In the genomic region with DNA sequence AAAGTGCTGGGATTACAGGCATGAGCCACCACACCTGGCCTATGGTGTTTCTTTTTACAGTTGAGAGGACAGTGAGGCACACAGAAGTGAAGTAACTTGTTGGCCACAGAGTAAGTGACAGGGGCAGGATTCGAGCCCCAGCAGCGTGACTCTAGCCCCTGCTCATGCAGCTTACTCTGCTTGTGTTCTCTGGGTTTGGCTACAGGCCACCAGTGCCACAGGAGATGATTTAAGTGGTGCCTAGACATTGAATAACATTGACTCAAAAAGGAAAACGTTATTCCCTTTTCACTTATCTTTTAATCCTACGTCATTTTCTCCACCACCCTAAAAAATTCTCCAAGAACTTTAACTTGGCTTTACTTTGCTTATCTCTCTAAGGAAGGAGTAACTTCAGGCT, we compare ENCODE assay signal across 15 cellular contexts.
DNase-seq lines count a peak whose midpoint lies in the region; ATAC-seq and TF ChIP-seq lines count a peak whose summit lies in the region.
"Had no signal": no experiment of that assay in that cellular context is flagged by ENCODE, and none has a peak within 500 bp of the region (broad histone marks: within the 10 kb centered on the region; RNA-seq: fewer than 3 reads in every experiment).

No MANE protein-coding gene starts in this region.

- ATAC-seq in omental fat pad (ENCODE audit: low FRiP score) = peak; percentile 77
- ATAC-seq: mucosa of descending colon had no signal

- H3K4me1 ChIP-seq in fibroblast of lung (ENCODE audit: control insufficient read depth, extremely low read depth, insufficient read depth, low read length) = no peaks in the 10 kb centered on the region

- no peaks in the 10 kb centered on the region for H3K36me3 ChIP-seq in fibroblast of lung (ENCODE audit: control insufficient read depth, insufficient read depth, low read length)
- H3K36me3 ChIP-seq: upper lobe of left lung had no signal

- no peak overlapping the region for H3K4me2 ChIP-seq in fibroblast of lung (ENCODE audit: extremely low read depth, insufficient read depth, low read length)

- no peaks in the 10 kb centered on the region for H3K9me3 ChIP-seq in fibroblast of lung (ENCODE audit: control insufficient read depth, insufficient read depth, low read depth, low read length)
- H3K9me3 ChIP-seq: mucosa of descending colon, upper lobe of left lung had no signal

- H4K20me1 ChIP-seq in fibroblast of lung (ENCODE audit: control insufficient read depth, extremely low read depth, insufficient read depth, low read length) = no peaks in the 10 kb centered on the region

- CTCF ChIA-PET in RWPE1 (lab: Yijun Ruan, JAX) = no interaction called here

- no peak overlapping the region for H2AFZ ChIP-seq in fibroblast of lung (ENCODE audit: low read length)

- DNase-seq in EL = peak; percentile 78
- DNase-seq in RWPE1 (ENCODE audit: low spot score) = no peak
- peak; percentile 15 to 81 for DNase-seq in fibroblast of lung (ENCODE audit: low read depth in 2 of 2)
- DNase-seq in omental fat pad (ENCODE audit: low spot score) = no peak
- no peak for DNase-seq in NCI-H1694 treated with DMSO at 0.1 percent for 48 hours (lab: John Stamatoyannopoulos, UW)
- no peak for DNase-seq in NCI-H146 treated with DMSO at 0.1 percent for 48 hours (lab: John Stamatoyannopoulos, UW; ENCODE audit: unreplicated experiment)
- DNase-seq in hypothalamus (lab: John Stamatoyannopoulos, UW) = no peak
- no peak for DNase-seq in NCI-H2171 treated with DMSO at 0.1 percent for 48 hours (lab: John Stamatoyannopoulos, UW)
- DNase-seq: activated CD4-positive, alpha-beta T cell treated with anti-CD3 and anti-CD28 coated beads for 4 hours; activated naive CD8-positive, alpha-beta T cell treated with anti-CD3 and anti-CD28 coated beads, Interleukin-2, amount 10 ng/mL, durations not matched to agents 7 days and 5 days; activated T-cell treated with anti-CD3 and anti-CD28 coated beads for 4 hours; dorsolateral prefrontal cortex; mucosa of descending colon; posterior cingulate gyrus; upper lobe of left lung had no signal

- H3K9ac ChIP-seq in fibroblast of lung (ENCODE audit: insufficient read depth, low read length) = no peak overlapping the region

- TF ChIP-seq CTCF in RWPE1 (conservative IDR thresholded peaks at IDR 0.05; ENCODE audit: low read depth) = no peak
- TF ChIP-seq CTCF in fibroblast of lung (conservative IDR thresholded peaks at IDR 0.05 in 1 of 2, IDR thresholded peaks at IDR 0.05 in 1 of 2; ENCODE audit: low read depth in 1 of 2, low read length in 2 of 2) = no peak
- TF ChIP-seq CTCF in omental fat pad (IDR thresholded peaks at IDR 0.05) = no peak

- H3K27me3 ChIP-seq in fibroblast of lung (ENCODE audit: control insufficient read depth, insufficient read depth, low read length) = no peaks in the 10 kb centered on the region
- H3K27me3 ChIP-seq: dorsolateral prefrontal cortex, upper lobe of left lung had no signal

- H3K4me3 ChIP-seq in fibroblast of lung (replicated peaks in 1 of 4; ENCODE audit: control extremely low read depth in 1 of 4, insufficient read depth in 1 of 4, low read depth in 3 of 4, low read length in 4 of 4) = no peak overlapping the region
- H3K4me3 ChIP-seq: dorsolateral prefrontal cortex, mucosa of descending colon, upper lobe of left lung had no signal

- no peaks in the 10 kb centered on the region for H3K79me2 ChIP-seq in fibroblast of lung (ENCODE audit: control insufficient read depth, insufficient read depth, low read length)

- H3K27ac ChIP-seq in RWPE1 = peak overlapping the region; percentile 73
- no peak overlapping the region for H3K27ac ChIP-seq in fibroblast of lung (ENCODE audit: insufficient read depth, low read length)
- H3K27ac ChIP-seq: dorsolateral prefrontal cortex had no signal

- POLR2A ChIA-PET in RWPE1 (lab: Yijun Ruan, JAX; ENCODE audit: low non-redundant PET) = no interaction called here

Comparison
In these comparisons a context has a peak if more than half of its experiments do, and no peak if none do; other contexts are left out.
1. DNase-seq: peak in EL (single experiment) and fibroblast of lung (2 of 2); none in RWPE1 (single experiment), omental fat pad (single experiment), NCI-H1694 treated with DMSO at 0.1 percent for 48 hours (single experiment), NCI-H146 treated with DMSO at 0.1 percent for 48 hours (single experiment), hypothalamus (0 of 51) and NCI-H2171 treated with DMSO at 0.1 percent for 48 hours (single experiment).